In genomic region chr1:224542783-224543440, GRCh38 we compare ENCODE assay signal across 8 cellular contexts.
DNase-seq lines count a peak whose midpoint lies in the region; ATAC-seq, FAIRE-seq and TF ChIP-seq lines count a peak whose summit lies in the region.

No MANE protein-coding gene starts in this region.

- no peak overlapping the region for H3K4me3 Mint-ChIP-seq in dendritic cell treated with granulocyte-macrophage colony-stimulating factor and Interleukin-4, amounts not matched to agents 40 ng/mL and 50 ng/mL, for 4 days

- peak; percentile 75 for ATAC-seq in GM21619 (IDR thresholded peaks at IDR 0.05; ENCODE audit: unreplicated experiment)
- no peak for ATAC-seq in HG02840 (IDR thresholded peaks at IDR 0.05; ENCODE audit: low FRiP score, unreplicated experiment)
- no peak for ATAC-seq in HG03565 (IDR thresholded peaks at IDR 0.05; ENCODE audit: unreplicated experiment)

- peaks cover 6% of the 10 kb centered on the region for H3K36me3 Mint-ChIP-seq in dendritic cell treated with granulocyte-macrophage colony-stimulating factor and Interleukin-4, amounts not matched to agents 40 ng/mL and 50 ng/mL, for 4 days (ENCODE audit: low read depth)

- no peak overlapping the region for H3K27ac ChIP-seq in RWPE1
- no peak overlapping the region for H3K27ac ChIP-seq in small intestine (ENCODE audit: low read depth in 1 of 2, low read length in 1 of 2)

- intact Hi-C loops in dendritic cell treated with granulocyte-macrophage colony-stimulating factor and Interleukin-4, amounts not matched to agents 40 ng/mL and 50 ng/mL, for 4 days (cut with micrococcal nuclease), result no loop called here

- peak overlapping the region; percentile 89 for H3K27ac Mint-ChIP-seq in dendritic cell treated with granulocyte-macrophage colony-stimulating factor and Interleukin-4, amounts not matched to agents 40 ng/mL and 50 ng/mL, for 4 days

- H3K27me3 ChIP-seq in small intestine (ENCODE audit: control insufficient read depth in 2 of 2, insufficient read depth in 2 of 2, low read length in 2 of 2), result no peaks in the 10 kb centered on the region

- H3K27me3 Mint-ChIP-seq in dendritic cell treated with granulocyte-macrophage colony-stimulating factor and Interleukin-4, amounts not matched to agents 40 ng/mL and 50 ng/mL, for 4 days, result no peaks in the 10 kb centered on the region

- no peaks in the 10 kb centered on the region for H3K4me1 ChIP-seq in small intestine (ENCODE audit: control insufficient read depth in 2 of 2, insufficient read depth in 1 of 2, low read depth in 1 of 2, low read length in 1 of 2)

- 40 to 71% (median 43%) methylated on average over 7 of the region's 7 CpGs for WGBS in small intestine, 3 donors

- CTCF ChIA-PET in RWPE1 (lab: Yijun Ruan, JAX), result interaction anchor here (0.6 kb wide), 1 partner anchor 8 kb away, joined by 3 read pairs; no protein-coding TSS in a partner anchor

- TF ChIP-seq CTCF in RWPE1 (conservative IDR thresholded peaks at IDR 0.05; ENCODE audit: low read depth) (no peak), D721Med (IDR thresholded peaks at IDR 0.05; ENCODE audit: insufficient read depth, missing control alignments) (no peak)

- H3K4me1 Mint-ChIP-seq in dendritic cell treated with granulocyte-macrophage colony-stimulating factor and Interleukin-4, amounts not matched to agents 40 ng/mL and 50 ng/mL, for 4 days (ENCODE audit: low read depth), result peaks cover 64% of the 10 kb centered on the region

- DNase-seq in RWPE1 (ENCODE audit: low spot score) (peak; percentile 88), small intestine (peak; percentile 3), D721Med (ENCODE audit: insufficient read length, low spot score) (no peak), NCI-H2029 treated with DMSO at 0.1 percent for 48 hours (lab: John Stamatoyannopoulos, UW) (no peak)

- POLR2A ChIA-PET in RWPE1 (lab: Yijun Ruan, JAX; ENCODE audit: low non-redundant PET), result no interaction called here

- no peaks in the 10 kb centered on the region for H3K36me3 ChIP-seq in small intestine (ENCODE audit: control insufficient read depth in 2 of 2, insufficient read depth in 2 of 2, low read length in 2 of 2)

- FAIRE-seq in small intestine (lab: Jason Lieb, UNC), result no peak
- FAIRE-seq in D721Med (lab: Jason Lieb, UNC), result no peak

- H3K9me3 Mint-ChIP-seq in dendritic cell treated with granulocyte-macrophage colony-stimulating factor and Interleukin-4, amounts not matched to agents 40 ng/mL and 50 ng/mL, for 4 days, result peaks cover 34% of the 10 kb centered on the region

- H3K4me3 ChIP-seq in small intestine (ENCODE audit: low read depth in 1 of 2, low read length in 2 of 2), result no peak overlapping the region

- H3K9me3 ChIP-seq in small intestine (ENCODE audit: control insufficient read depth, low read depth), result no peaks in the 10 kb centered on the region

Comparison
In these comparisons a context has a peak if more than half of its experiments do, and no peak if none do; other contexts are left out.
1. DNase-seq: peak in RWPE1 (single experiment) and small intestine (single experiment); none in D721Med (single experiment) and NCI-H2029 treated with DMSO at 0.1 percent for 48 hours (single experiment).